ENCODE assay signal across 1 cellular context in the genomic region with DNA sequence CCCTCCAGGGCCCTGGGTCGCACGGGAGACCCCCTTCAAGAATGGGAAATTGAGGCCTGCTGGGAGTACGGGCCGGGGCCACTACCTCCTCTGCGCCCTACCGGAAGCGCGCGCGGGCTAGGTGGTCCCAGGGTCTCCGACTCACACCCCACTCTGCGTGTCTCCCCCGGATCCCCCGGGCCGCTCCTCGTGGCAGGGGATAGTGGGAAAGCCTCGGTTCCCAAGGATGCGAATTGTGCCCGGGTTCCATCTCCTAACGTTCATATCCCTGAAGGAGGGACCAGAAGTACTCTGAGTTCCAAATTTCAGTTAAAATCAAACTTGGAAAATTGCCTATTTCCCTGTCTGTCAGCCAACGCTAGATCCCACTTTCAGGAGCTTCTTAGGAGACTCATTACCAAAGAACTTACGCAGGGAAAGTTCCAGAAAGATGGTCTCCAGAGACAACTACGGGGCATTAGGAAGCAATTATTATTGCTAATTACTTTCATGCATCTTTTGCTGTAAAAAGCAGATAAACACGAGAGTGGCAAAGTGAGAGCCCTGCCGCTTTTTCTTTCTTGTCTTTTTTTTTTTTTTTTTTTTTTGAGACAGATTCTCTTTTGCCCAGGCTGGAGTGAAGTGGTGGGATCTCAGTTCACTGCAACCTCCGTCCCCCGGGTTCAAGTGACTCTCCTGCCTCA.
TF ChIP-seq lines count a peak whose summit lies in the region.

No MANE protein-coding gene starts in this region.

TF ChIP-seq in IMR-90, 13 proteins besides CTCF, POLR2A, EP300 and RAD21 (continued from another document):
- TF ChIP-seq, protein P1, sequence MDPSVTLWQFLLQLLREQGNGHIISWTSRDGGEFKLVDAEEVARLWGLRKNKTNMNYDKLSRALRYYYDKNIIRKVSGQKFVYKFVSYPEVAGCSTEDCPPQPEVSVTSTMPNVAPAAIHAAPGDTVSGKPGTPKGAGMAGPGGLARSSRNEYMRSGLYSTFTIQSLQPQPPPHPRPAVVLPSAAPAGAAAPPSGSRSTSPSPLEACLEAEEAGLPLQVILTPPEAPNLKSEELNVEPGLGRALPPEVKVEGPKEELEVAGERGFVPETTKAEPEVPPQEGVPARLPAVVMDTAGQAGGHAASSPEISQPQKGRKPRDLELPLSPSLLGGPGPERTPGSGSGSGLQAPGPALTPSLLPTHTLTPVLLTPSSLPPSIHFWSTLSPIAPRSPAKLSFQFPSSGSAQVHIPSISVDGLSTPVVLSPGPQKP (IDR thresholded peaks at IDR 0.05; ENCODE audit: borderline replicate concordance, low read depth, low read length) = no peak
- TF ChIP-seq MXI1 (IDR thresholded peaks at IDR 0.05; ENCODE audit: borderline replicate concordance, low read depth, low read length) (no peak), NFE2L2 (IDR thresholded peaks at IDR 0.05; ENCODE audit: low read depth, low read length) (no peak), BHLHE40 (IDR thresholded peaks at IDR 0.05; ENCODE audit: low read depth, low read length) (no peak), MAZ (IDR thresholded peaks at IDR 0.05; ENCODE audit: borderline replicate concordance, low read depth, low read length) (no peak), FOS (IDR thresholded peaks at IDR 0.05; ENCODE audit: low read depth, low read length) (no peak)
